In the genomic region with DNA sequence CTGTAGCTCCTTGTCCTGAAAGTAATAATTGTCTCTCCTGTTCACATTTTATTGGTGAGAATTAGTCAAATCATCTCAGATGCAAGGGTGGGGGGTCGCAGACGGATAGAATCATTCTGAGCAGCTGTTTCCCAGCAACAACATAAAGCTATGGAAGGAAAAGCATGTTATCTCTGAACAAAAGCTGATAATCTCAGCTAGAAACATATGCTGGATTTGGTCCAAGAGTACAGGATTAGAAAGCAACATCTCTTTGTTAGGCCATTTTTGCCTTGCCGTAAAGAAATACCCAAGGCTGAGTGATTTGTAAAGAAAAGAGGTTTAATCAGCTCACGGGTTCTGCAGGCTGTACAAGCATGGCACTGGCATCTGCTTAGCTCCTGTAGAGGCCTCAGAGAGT, we compare ENCODE assay signal across 1 cellular context.
TF ChIP-seq lines count a peak whose summit lies in the region.

No MANE protein-coding gene starts in this region.

TF ChIP-seq in H1, 55 proteins besides CTCF, POLR2A, EP300 and RAD21 (continued from another document):
- TF ChIP-seq SIN3A (conservative IDR thresholded peaks at IDR 0.05 in 1 of 2, IDR thresholded peaks at IDR 0.05 in 1 of 2; ENCODE audit: low read depth in 1 of 2, low read length in 2 of 2), result no peak
- no peak for TF ChIP-seq CBX5 (IDR thresholded peaks at IDR 0.05; ENCODE audit: low read depth, low read length)
- TF ChIP-seq RNF2 (IDR thresholded peaks at IDR 0.05; ENCODE audit: borderline replicate concordance, low read depth, low read length, missing control alignments, poor library complexity, severe bottlenecking), result no peak
